1 cellular context compared by ENCODE assay signal in the genomic region with DNA sequence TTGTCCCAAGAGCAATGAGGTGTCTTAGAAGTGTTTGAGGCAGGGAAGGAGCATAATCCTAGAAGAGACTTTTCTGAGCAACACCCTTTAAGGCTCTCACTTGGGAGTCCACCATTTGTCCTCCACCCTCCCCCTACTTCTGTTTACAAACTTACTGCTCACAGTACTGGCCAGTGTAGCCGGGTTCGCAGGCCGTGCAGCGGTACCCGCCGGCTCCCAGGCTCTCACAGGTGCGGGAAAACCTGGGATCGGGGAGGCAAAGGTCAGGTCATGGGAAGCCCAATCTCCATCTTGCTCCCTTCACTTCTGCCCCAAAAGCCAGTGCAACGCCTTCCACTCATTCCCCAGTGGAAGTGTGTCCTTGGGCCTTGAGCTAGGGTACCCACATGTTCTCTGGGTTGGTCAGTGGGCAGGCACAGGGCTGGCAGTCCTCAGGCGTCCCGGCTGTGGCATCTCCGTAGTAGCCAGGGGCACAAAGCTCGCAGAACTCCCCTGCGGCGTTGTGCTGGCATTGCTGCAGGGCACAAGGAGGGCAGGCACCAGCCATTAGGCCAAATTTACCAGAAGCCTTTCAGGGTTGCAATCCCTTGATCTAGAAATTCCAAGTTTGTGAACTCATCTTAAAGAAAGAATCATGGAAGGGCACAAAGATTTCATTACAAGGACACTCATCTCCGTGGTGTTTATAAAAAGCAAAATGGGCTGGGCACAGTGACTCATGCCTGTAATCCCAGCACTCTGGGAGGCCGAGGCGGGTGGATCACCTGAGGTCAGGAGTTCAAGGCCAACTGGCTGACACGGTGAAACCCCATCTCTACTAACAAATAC.
TF ChIP-seq lines count a peak whose summit lies in the region.

No MANE protein-coding gene starts in this region.

TF ChIP-seq in SK-N-SH treated with all-trans-retinoic acid at 6 μM for 48 hours, 23 proteins besides CTCF, POLR2A, EP300 and RAD21 (continued from another document):
- TF ChIP-seq, protein P1, sequence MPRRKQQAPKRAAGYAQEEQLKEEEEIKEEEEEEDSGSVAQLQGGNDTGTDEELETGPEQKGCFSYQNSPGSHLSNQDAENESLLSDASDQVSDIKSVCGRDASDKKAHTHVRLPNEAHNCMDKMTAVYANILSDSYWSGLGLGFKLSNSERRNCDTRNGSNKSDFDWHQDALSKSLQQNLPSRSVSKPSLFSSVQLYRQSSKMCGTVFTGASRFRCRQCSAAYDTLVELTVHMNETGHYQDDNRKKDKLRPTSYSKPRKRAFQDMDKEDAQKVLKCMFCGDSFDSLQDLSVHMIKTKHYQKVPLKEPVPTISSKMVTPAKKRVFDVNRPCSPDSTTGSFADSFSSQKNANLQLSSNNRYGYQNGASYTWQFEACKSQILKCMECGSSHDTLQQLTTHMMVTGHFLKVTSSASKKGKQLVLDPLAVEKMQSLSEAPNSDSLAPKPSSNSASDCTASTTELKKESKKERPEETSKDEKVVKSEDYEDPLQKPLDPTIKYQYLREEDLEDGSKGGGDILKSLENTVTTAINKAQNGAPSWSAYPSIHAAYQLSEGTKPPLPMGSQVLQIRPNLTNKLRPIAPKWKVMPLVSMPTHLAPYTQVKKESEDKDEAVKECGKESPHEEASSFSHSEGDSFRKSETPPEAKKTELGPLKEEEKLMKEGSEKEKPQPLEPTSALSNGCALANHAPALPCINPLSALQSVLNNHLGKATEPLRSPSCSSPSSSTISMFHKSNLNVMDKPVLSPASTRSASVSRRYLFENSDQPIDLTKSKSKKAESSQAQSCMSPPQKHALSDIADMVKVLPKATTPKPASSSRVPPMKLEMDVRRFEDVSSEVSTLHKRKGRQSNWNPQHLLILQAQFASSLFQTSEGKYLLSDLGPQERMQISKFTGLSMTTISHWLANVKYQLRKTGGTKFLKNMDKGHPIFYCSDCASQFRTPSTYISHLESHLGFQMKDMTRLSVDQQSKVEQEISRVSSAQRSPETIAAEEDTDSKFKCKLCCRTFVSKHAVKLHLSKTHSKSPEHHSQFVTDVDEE (CRISPR knock-in tag; IDR thresholded peaks at IDR 0.05), result no peak
- TF ChIP-seq ISL1 (CRISPR knock-in tag; IDR thresholded peaks at IDR 0.05) (no peak), TCF4 (CRISPR knock-in tag; IDR thresholded peaks at IDR 0.05; ENCODE audit: borderline replicate concordance) (no peak)
